Comparison of ENCODE assay signal across 15 cellular contexts in the genomic region with DNA sequence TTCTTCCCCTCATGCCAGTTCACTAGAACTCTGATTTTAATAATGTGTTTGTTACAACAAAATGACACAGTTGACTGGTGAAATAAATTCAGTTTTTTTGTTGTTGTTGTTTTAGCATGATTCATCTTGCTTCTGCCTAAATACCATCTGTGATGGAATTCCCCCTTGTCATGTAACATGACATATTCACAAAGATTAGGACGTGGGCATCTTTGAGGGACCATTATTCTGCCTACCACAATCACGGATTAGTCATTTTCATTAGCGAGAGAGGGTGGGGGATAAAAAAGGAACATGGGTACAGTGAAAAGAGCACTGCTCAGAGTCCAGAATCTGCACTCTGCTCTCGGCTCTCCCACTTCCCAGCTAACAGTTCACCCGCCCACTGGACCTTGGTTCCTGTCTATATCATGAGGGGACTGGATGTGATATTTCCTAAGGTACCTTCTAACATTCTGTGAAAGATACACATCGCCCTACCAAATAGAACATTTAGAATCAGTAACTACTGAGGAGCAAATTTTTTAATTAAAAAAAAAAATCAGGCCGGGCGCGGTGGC. TPM values are rescaled to one million over a fixed set of nuclear protein-coding genes. Genes with fewer than 3 reads are reported as not detected.
DNase-seq lines count a peak whose midpoint lies in the region; ATAC-seq and TF ChIP-seq lines count a peak whose summit lies in the region.
"Had no signal": no experiment of that assay in that cellular context is flagged by ENCODE, and none has a peak within 500 bp of the region (broad histone marks: within the 10 kb centered on the region; RNA-seq: fewer than 3 reads in every experiment).

No MANE protein-coding gene starts in this region.

- TF ChIP-seq EP300 in sigmoid colon (IDR thresholded peaks at IDR 0.05): no peak

- H3K4me3 ChIP-seq in SJSA1: no peak overlapping the region
- no peak overlapping the region for H3K4me3 ChIP-seq in fibroblast of mammary gland (ENCODE audit: control insufficient read depth, low read depth, low read length)
- no peak overlapping the region for H3K4me3 ChIP-seq in sigmoid colon
- H3K4me3 ChIP-seq: ovary, thyroid gland had no signal

- H3K9me3 Mint-ChIP-seq in natural killer cell treated with Interleukin-12 subunit alpha and Interleukin-12 subunit beta and Interleukin-15 and Interleukin-18, amount 100 ng/mL, for 72 hours: no peaks in the 10 kb centered on the region
- H3K9me3 Mint-ChIP-seq in natural killer cell: no peaks in the 10 kb centered on the region
- H3K9me3 Mint-ChIP-seq in type B pancreatic cell: no peaks in the 10 kb centered on the region

- peaks cover 0 to 2% of the 10 kb centered on the region in 2 donors for H3K4me1 Mint-ChIP-seq in natural killer cell treated with Interleukin-12 subunit alpha and Interleukin-12 subunit beta and Interleukin-15 and Interleukin-18, amount 100 ng/mL, for 72 hours (ENCODE audit: low read depth in 2 of 2)
- H3K4me1 Mint-ChIP-seq in natural killer cell (peaks cover 0 to 5% of the 10 kb centered on the region in 2 donors), type B pancreatic cell (ENCODE audit: unreplicated experiment) (peaks cover 5% of the 10 kb centered on the region)

- peaks cover 8% of the 10 kb centered on the region for H3K36me3 Mint-ChIP-seq in natural killer cell treated with Interleukin-12 subunit alpha and Interleukin-12 subunit beta and Interleukin-15 and Interleukin-18, amount 100 ng/mL, for 72 hours
- H3K36me3 Mint-ChIP-seq in natural killer cell (no peaks in the 10 kb centered on the region), type B pancreatic cell (no peaks in the 10 kb centered on the region)

- WGBS in sigmoid colon, 2 donors: 86 to 94% methylated on average over 9 of the region's 9 CpGs

- ATAC-seq in natural killer cell treated with Interleukin-12 subunit alpha and Interleukin-12 subunit beta and Interleukin-15 and Interleukin-18, amount 100 ng/mL, for 72 hours: no peak
- ATAC-seq in natural killer cell: no peak

- TF ChIP-seq POLR2A in sigmoid colon (IDR thresholded peaks at IDR 0.05): no peak

- H3K27ac Mint-ChIP-seq in natural killer cell treated with Interleukin-12 subunit alpha and Interleukin-12 subunit beta and Interleukin-15 and Interleukin-18, amount 100 ng/mL, for 72 hours: peak overlapping the region; percentile 36 to 50
- H3K27ac Mint-ChIP-seq in natural killer cell: no peak overlapping the region
- peak overlapping the region; percentile 81 for H3K27ac Mint-ChIP-seq in type B pancreatic cell

- H3K9me3 ChIP-seq in SJSA1 (replicated peaks): no peaks in the 10 kb centered on the region
- no peaks in the 10 kb centered on the region for H3K9me3 ChIP-seq in sigmoid colon
- H3K9me3 ChIP-seq: BE2C, ovary, thyroid gland had no signal

- no peaks in the 10 kb centered on the region for H3K27me3 Mint-ChIP-seq in natural killer cell treated with Interleukin-12 subunit alpha and Interleukin-12 subunit beta and Interleukin-15 and Interleukin-18, amount 100 ng/mL, for 72 hours
- H3K27me3 Mint-ChIP-seq in natural killer cell (ENCODE audit: low read depth in 2 of 2) (no peaks in the 10 kb centered on the region), type B pancreatic cell (no peaks in the 10 kb centered on the region)

- no peaks in the 10 kb centered on the region for H3K27me3 ChIP-seq in SJSA1 (replicated peaks)
- H3K27me3 ChIP-seq in sigmoid colon: no peaks in the 10 kb centered on the region
- H3K27me3 ChIP-seq: BE2C, ovary, thyroid gland had no signal

- H3K36me3 ChIP-seq in SJSA1 (peaks cover 37% of the 10 kb centered on the region), sigmoid colon (peaks cover 0 to 45% (median 9%) of the 10 kb centered on the region in 4 donors)
- H3K36me3 ChIP-seq: BE2C, ovary had no signal

- DNase-seq in natural killer cell treated with Interleukin-12 subunit alpha and Interleukin-12 subunit beta and Interleukin-15 and Interleukin-18, amount 100 ng/mL, for 72 hours (ENCODE audit: low spot score): no peak
- no peak for DNase-seq in natural killer cell
- peak in 1 of 2 experiments; percentile 40 for DNase-seq in SJSA1 (ENCODE audit: low read depth in 1 of 2, low spot score in 2 of 2)
- peak; percentile 51 for DNase-seq in fibroblast of mammary gland (ENCODE audit: low read depth)
- no peak for DNase-seq in type B pancreatic cell (ENCODE audit: extremely low spot score, unreplicated experiment)
- no peak for DNase-seq in sigmoid colon
- DNase-seq in NCI-H1694 (lab: John Stamatoyannopoulos, UW): no peak
- no peak for DNase-seq in DMS53 treated with DMSO at 0.1 percent for 48 hours (lab: John Stamatoyannopoulos, UW; ENCODE audit: unreplicated experiment)
- DNase-seq: activated naive CD4-positive, alpha-beta T cell; BE2C; NCI-H1105; NCI-H69; ovary; thyroid gland had no signal

- TF ChIP-seq CTCF in natural killer cell (IDR thresholded peaks at IDR 0.05) (no peak), fibroblast of mammary gland (conservative IDR thresholded peaks at IDR 0.05; ENCODE audit: control insufficient read depth, insufficient read depth, low read depth, low read length) (no peak), type B pancreatic cell (conservative IDR thresholded peaks at IDR 0.05) (no peak), sigmoid colon (IDR thresholded peaks at IDR 0.05) (no peak)

- intact Hi-C loops in natural killer cell (cut with micrococcal nuclease) (no loop called here), sigmoid colon (cut with DNase I) (no loop called here)

- H3K4me3 Mint-ChIP-seq in natural killer cell treated with Interleukin-12 subunit alpha and Interleukin-12 subunit beta and Interleukin-15 and Interleukin-18, amount 100 ng/mL, for 72 hours: no peak overlapping the region
- no peak overlapping the region for H3K4me3 Mint-ChIP-seq in natural killer cell
- H3K4me3 Mint-ChIP-seq in type B pancreatic cell: peak overlapping the region; percentile 11

- peak overlapping the region; percentile 54 for H3K27ac ChIP-seq in SJSA1
- no peak overlapping the region for H3K27ac ChIP-seq in sigmoid colon
- H3K27ac ChIP-seq: KMS-11, ovary, thyroid gland had no signal

- H3K4me1 ChIP-seq in SJSA1 (replicated peaks) (peaks cover 14% of the 10 kb centered on the region), sigmoid colon (no peaks in the 10 kb centered on the region)

RNA-seq across cellular contexts. Expression of a gene that starts 11.3 kb away (rescaled TPM):
- total RNA-seq in natural killer cell treated with Interleukin-12 subunit alpha and Interleukin-12 subunit beta and Interleukin-15 and Interleukin-18, amount 100 ng/mL, for 72 hours: 10 to 100 TPM; 25.7 to 27.7 TPM
- total RNA-seq in natural killer cell: 10 to 100 TPM; 16.7 to 25.6 (median 19.5) TPM
- 63.2 and 66.5 TPM in 2 replicates for total RNA-seq in SJSA1 (2014; rRNA removed; shearing (Covaris generic))
- 15.8 and 40.9 TPM in 2 replicates for total RNA-seq in type B pancreatic cell (ENCODE audit: low replicate concordance)
- 10 to 100 TPM; 12.2 to 58.1 (median 39.5) TPM for total RNA-seq in sigmoid colon
- 100 to 1,000 TPM; 110 to 318 (median 166) TPM for polyA plus RNA-seq in sigmoid colon

RNA-seq across cellular contexts. Expression of a gene that starts 12.7 kb away (rescaled TPM):
- total RNA-seq in natural killer cell treated with Interleukin-12 subunit alpha and Interleukin-12 subunit beta and Interleukin-15 and Interleukin-18, amount 100 ng/mL, for 72 hours: 10 to 100 TPM; 19.3 to 42.8 TPM
- total RNA-seq in natural killer cell: 10 to 100 TPM; 10.4 to 12.4 (median 12.1) TPM
- 16.2 and 22.8 TPM in 2 replicates for total RNA-seq in SJSA1 (2014; rRNA removed; shearing (Covaris generic))
- 15.4 and 15.8 TPM in 2 replicates for total RNA-seq in type B pancreatic cell (ENCODE audit: low replicate concordance)
- total RNA-seq in sigmoid colon: 10 to 100 TPM; 15.3 to 18.4 (median 17.6) TPM
- polyA plus RNA-seq in sigmoid colon: 1 to 10 TPM; 4.9 to 8.5 (median 6.6) TPM

Comparison
In these comparisons a context has a peak if more than half of its experiments do, and no peak if none do; other contexts are left out.
1. H3K27ac Mint-ChIP-seq: peak in natural killer cell treated with Interleukin-12 subunit alpha and Interleukin-12 subunit beta and Interleukin-15 and Interleukin-18, amount 100 ng/mL, for 72 hours (2 of 2) and type B pancreatic cell (single experiment); none in natural killer cell (0 of 2).